10 cellular contexts compared by ENCODE assay signal in genomic region chr2:28338754-28339325, GRCh38. TPM values are rescaled to one million over a fixed set of nuclear protein-coding genes. Genes with fewer than 3 reads are reported as not detected.
DNase-seq lines count a peak whose midpoint lies in the region; ATAC-seq and TF ChIP-seq lines count a peak whose summit lies in the region.
"Had no signal": no experiment of that assay in that cellular context is flagged by ENCODE, and none has a peak within 500 bp of the region (broad histone marks: within the 10 kb centered on the region; RNA-seq: fewer than 3 reads in every experiment).

No MANE protein-coding gene starts in this region.

- no peaks in the 10 kb centered on the region for H3K27me3 ChIP-seq in vagina

- ATAC-seq in natural killer cell treated with Interleukin-12 subunit alpha and Interleukin-12 subunit beta and Interleukin-15 and Interleukin-18, amount 100 ng/mL, for 72 hours = no peak
- ATAC-seq in natural killer cell (no peak), esophagus mucosa (peak; percentile 65), HG03439 (IDR thresholded peaks at IDR 0.05; ENCODE audit: unreplicated experiment) (no peak), HG03045 (IDR thresholded peaks at IDR 0.05; ENCODE audit: unreplicated experiment) (no peak)

- TF ChIP-seq CTCF in natural killer cell (IDR thresholded peaks at IDR 0.05) (no peak), neural crest cell (conservative IDR thresholded peaks at IDR 0.05) (no peak), vagina (IDR thresholded peaks at IDR 0.05) (no peak), CD14-positive monocyte (IDR thresholded peaks at IDR 0.05) (no peak)

- no peaks in the 10 kb centered on the region for H3K36me3 ChIP-seq in vagina

- no peak overlapping the region for H3K4me3 Mint-ChIP-seq in natural killer cell treated with Interleukin-12 subunit alpha and Interleukin-12 subunit beta and Interleukin-15 and Interleukin-18, amount 100 ng/mL, for 72 hours
- H3K4me3 Mint-ChIP-seq in natural killer cell = no peak overlapping the region
- H3K4me3 Mint-ChIP-seq in neural crest cell = no peak overlapping the region
- H3K4me3 Mint-ChIP-seq in CD14-positive monocyte = no peak overlapping the region

- H3K4me1 ChIP-seq in vagina = peaks cover 82% of the 10 kb centered on the region

- H3K9me3 Mint-ChIP-seq in natural killer cell treated with Interleukin-12 subunit alpha and Interleukin-12 subunit beta and Interleukin-15 and Interleukin-18, amount 100 ng/mL, for 72 hours = no peaks in the 10 kb centered on the region
- H3K9me3 Mint-ChIP-seq in natural killer cell (no peaks in the 10 kb centered on the region), neural crest cell (no peaks in the 10 kb centered on the region), CD14-positive monocyte (no peaks in the 10 kb centered on the region)

- intact Hi-C loops in natural killer cell (cut with micrococcal nuclease) (no loop called here), vagina (cut with DNase I) (no loop called here), CD14-positive monocyte (cut with micrococcal nuclease) (loop anchor here in 1 of 2 donors (10.0 kb wide), 1 partner anchor 64 kb away; no protein-coding TSS in a partner anchor)

- H3K4me1 Mint-ChIP-seq in natural killer cell treated with Interleukin-12 subunit alpha and Interleukin-12 subunit beta and Interleukin-15 and Interleukin-18, amount 100 ng/mL, for 72 hours (ENCODE audit: low read depth in 2 of 2) = peaks cover 8 to 23% of the 10 kb centered on the region in 2 donors
- H3K4me1 Mint-ChIP-seq in natural killer cell (peaks cover 12 to 33% of the 10 kb centered on the region in 2 donors), neural crest cell (peaks cover 36% of the 10 kb centered on the region), CD14-positive monocyte (peaks cover 22% of the 10 kb centered on the region)

- peak overlapping the region; percentile 29 to 59 for H3K27ac Mint-ChIP-seq in natural killer cell treated with Interleukin-12 subunit alpha and Interleukin-12 subunit beta and Interleukin-15 and Interleukin-18, amount 100 ng/mL, for 72 hours
- H3K27ac Mint-ChIP-seq in natural killer cell (peak overlapping the region in 1 of 2 donors; percentile 45), neural crest cell (ENCODE audit: unreplicated experiment) (peak overlapping the region; percentile 86), CD14-positive monocyte (peak overlapping the region in 2 of 7 donors; percentile 10 to 70)

- no peaks in the 10 kb centered on the region for H3K9me3 ChIP-seq in vagina

- H3K36me3 Mint-ChIP-seq in natural killer cell treated with Interleukin-12 subunit alpha and Interleukin-12 subunit beta and Interleukin-15 and Interleukin-18, amount 100 ng/mL, for 72 hours = peaks cover 4% of the 10 kb centered on the region
- H3K36me3 Mint-ChIP-seq in natural killer cell (no peaks in the 10 kb centered on the region), neural crest cell (ENCODE audit: low read depth) (no peaks in the 10 kb centered on the region), CD14-positive monocyte (peaks cover 25 to 32% of the 10 kb centered on the region in 2 donors)

- H3K27me3 Mint-ChIP-seq in natural killer cell treated with Interleukin-12 subunit alpha and Interleukin-12 subunit beta and Interleukin-15 and Interleukin-18, amount 100 ng/mL, for 72 hours = no peaks in the 10 kb centered on the region
- H3K27me3 Mint-ChIP-seq in natural killer cell (ENCODE audit: low read depth in 2 of 2) = no peaks in the 10 kb centered on the region
- no peaks in the 10 kb centered on the region for H3K27me3 Mint-ChIP-seq in neural crest cell (ENCODE audit: low read depth)
- peaks cover 0 to 3% (median 2%) of the 10 kb centered on the region in 3 donors for H3K27me3 Mint-ChIP-seq in CD14-positive monocyte (ENCODE audit: low read depth in 3 of 3)

- H3K4me3 ChIP-seq in vagina = no peak overlapping the region

- DNase-seq in natural killer cell treated with Interleukin-12 subunit alpha and Interleukin-12 subunit beta and Interleukin-15 and Interleukin-18, amount 100 ng/mL, for 72 hours (ENCODE audit: low spot score) = no peak
- DNase-seq in natural killer cell (no peak), neural crest cell (ENCODE audit: low read depth, low spot score) (no peak), vagina (ENCODE audit: extremely low spot score in 2 of 2) (no peak), CD14-positive monocyte (ENCODE audit: low spot score) (no peak)
- DNase-seq: AML-193, NCI-H69 had no signal

- no peak for TF ChIP-seq POLR2A in vagina (IDR thresholded peaks at IDR 0.05)

- peak overlapping the region; percentile 82 for H3K27ac ChIP-seq in vagina

RNA-seq across cellular contexts. Expression of gene FOSL2, which starts 53.8 kb away (rescaled TPM):
- total RNA-seq in natural killer cell treated with Interleukin-12 subunit alpha and Interleukin-12 subunit beta and Interleukin-15 and Interleukin-18, amount 100 ng/mL, for 72 hours = 10 to 100 TPM; 44.5 to 52.5 TPM
- total RNA-seq in natural killer cell (100 to 1,000 TPM; 414 to 531 (median 455) TPM), esophagus mucosa (166 TPM), neural crest cell (2.2 and 2.9 TPM in 2 replicates), vagina (213 TPM)
- 10 to 100 TPM; 24.8 to 28.6 TPM for polyA plus RNA-seq in CD14-positive monocyte

Comparison
In these comparisons a context has a peak if more than half of its experiments do, and no peak if none do; other contexts are left out.
1. RNA of gene FOSL2, which starts 53.8 kb away (total RNA-seq): 414 to 531 TPM in natural killer cell, 213 TPM in vagina (single experiment), 166 TPM in esophagus mucosa (single experiment) and 44.5 to 52.5 TPM in natural killer cell treated with Interleukin-12 subunit alpha and Interleukin-12 subunit beta and Interleukin-15 and Interleukin-18, amount 100 ng/mL, for 72 hours; 2.2 to 2.9 TPM in neural crest cell; every median in the first group is over 10 times any median in the second.